In the genomic region with DNA sequence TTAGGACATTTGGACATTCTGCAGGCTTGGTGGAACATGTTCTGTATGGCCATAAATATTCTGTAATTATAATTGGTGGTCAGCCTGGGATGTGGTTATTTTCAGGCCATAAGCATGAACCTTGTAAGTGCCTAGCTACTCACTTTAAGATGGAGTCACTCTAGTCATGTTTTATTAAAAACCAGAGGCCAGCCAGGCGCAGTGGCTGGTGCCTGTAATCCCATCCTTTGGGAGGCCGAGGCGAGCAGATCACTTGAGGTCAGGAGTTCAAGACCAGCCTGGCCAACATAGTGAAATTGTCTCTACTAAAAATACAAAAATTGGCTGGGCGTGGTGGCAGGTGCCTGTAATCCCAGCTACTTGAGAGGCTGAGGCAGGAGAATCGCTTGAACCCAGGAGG, we compare ENCODE assay signal across 1 cellular context.
TF ChIP-seq lines count a peak whose summit lies in the region.
"Not testable (repeated sequence)": the region's sequence is repeated elsewhere in the genome, so short reads cannot be mapped to it uniquely, and the experiment has no call there.

No MANE protein-coding gene starts in this region.

TF ChIP-seq in K562, 482 proteins besides CTCF, POLR2A, EP300 and RAD21:
- TF ChIP-seq IRF9 (tag; IDR thresholded peaks at IDR 0.05): 0 out of 2 replicates have a peak, but pooled peaks have one; percentile 18
- TF ChIP-seq, protein P1, sequence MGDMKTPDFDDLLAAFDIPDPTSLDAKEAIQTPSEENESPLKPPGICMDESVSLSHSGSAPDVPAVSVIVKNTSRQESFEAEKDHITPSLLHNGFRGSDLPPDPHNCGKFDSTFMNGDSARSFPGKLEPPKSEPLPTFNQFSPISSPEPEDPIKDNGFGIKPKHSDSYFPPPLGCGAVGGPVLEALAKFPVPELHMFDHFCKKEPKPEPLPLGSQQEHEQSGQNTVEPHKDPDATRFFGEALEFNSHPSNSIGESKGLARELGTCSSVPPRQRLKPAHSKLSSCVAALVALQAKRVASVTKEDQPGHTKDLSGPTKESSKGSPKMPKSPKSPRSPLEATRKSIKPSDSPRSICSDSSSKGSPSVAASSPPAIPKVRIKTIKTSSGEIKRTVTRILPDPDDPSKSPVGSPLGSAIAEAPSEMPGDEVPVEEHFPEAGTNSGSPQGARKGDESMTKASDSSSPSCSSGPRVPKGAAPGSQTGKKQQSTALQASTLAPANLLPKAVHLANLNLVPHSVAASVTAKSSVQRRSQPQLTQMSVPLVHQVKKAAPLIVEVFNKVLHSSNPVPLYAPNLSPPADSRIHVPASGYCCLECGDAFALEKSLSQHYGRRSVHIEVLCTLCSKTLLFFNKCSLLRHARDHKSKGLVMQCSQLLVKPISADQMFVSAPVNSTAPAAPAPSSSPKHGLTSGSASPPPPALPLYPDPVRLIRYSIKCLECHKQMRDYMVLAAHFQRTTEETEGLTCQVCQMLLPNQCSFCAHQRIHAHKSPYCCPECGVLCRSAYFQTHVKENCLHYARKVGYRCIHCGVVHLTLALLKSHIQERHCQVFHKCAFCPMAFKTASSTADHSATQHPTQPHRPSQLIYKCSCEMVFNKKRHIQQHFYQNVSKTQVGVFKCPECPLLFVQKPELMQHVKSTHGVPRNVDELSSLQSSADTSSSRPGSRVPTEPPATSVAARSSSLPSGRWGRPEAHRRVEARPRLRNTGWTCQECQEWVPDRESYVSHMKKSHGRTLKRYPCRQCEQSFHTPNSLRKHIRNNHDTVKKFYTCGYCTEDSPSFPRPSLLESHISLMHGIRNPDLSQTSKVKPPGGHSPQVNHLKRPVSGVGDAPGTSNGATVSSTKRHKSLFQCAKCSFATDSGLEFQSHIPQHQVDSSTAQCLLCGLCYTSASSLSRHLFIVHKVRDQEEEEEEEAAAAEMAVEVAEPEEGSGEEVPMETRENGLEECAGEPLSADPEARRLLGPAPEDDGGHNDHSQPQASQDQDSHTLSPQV (IDR thresholded peaks at IDR 0.05): peak; percentile 92
- peak; percentile 83 for TF ChIP-seq DMBX1 (CRISPR knock-in tag; IDR thresholded peaks at IDR 0.05; ENCODE audit: borderline replicate concordance)
- TF ChIP-seq ZNF740 (CRISPR knock-in tag; IDR thresholded peaks at IDR 0.05); NR2C1 (IDR thresholded peaks at IDR 0.05); NR4A1 (CRISPR knock-in tag; IDR thresholded peaks at IDR 0.05): not testable (repeated sequence)
- TF ChIP-seq ZNF740 (tag; IDR thresholded peaks at IDR 0.05): peak in 1 of 2 experiments; percentile 50; a peak in 1 of 4 replicates
- TF ChIP-seq NR2C1 (tag; IDR thresholded peaks at IDR 0.05): peak; percentile 49
- TF ChIP-seq PTRF (tag; IDR thresholded peaks at IDR 0.05): peak; percentile 60; the same call in 1 of the 2 replicates
- TF ChIP-seq NR4A1 (tag; IDR thresholded peaks at IDR 0.05): peak; percentile 55; the same call in 1 of the 2 replicates
- 0 out of 2 replicates have a peak, but pooled peaks have one; percentile 34 for TF ChIP-seq SMAD4 (CRISPR knock-in tag; conservative IDR thresholded peaks at IDR 0.05)
- TF ChIP-seq, protein P2, sequence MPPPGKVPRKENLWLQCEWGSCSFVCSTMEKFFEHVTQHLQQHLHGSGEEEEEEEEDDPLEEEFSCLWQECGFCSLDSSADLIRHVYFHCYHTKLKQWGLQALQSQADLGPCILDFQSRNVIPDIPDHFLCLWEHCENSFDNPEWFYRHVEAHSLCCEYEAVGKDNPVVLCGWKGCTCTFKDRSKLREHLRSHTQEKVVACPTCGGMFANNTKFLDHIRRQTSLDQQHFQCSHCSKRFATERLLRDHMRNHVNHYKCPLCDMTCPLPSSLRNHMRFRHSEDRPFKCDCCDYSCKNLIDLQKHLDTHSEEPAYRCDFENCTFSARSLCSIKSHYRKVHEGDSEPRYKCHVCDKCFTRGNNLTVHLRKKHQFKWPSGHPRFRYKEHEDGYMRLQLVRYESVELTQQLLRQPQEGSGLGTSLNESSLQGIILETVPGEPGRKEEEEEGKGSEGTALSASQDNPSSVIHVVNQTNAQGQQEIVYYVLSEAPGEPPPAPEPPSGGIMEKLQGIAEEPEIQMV (tag; conservative IDR thresholded peaks at IDR 0.05; ENCODE audit: low read depth): 0 out of 2 replicates have a peak, but pooled peaks have one; percentile 25
TF ChIP-seq in K562: peak in this region for 9; not testable (repeated sequence) for 473.
